ENCODE assay signal across 12 cellular contexts in genomic region chr12:94622475-94622874, GRCh38. TPM values are rescaled to one million over a fixed set of nuclear protein-coding genes. Genes with fewer than 3 reads are reported as not detected.
DNase-seq lines count a peak whose midpoint lies in the region; FAIRE-seq and TF ChIP-seq lines count a peak whose summit lies in the region.
"Had no signal": no experiment of that assay in that cellular context is flagged by ENCODE, and none has a peak within 500 bp of the region (broad histone marks: within the 10 kb centered on the region; RNA-seq: fewer than 3 reads in every experiment).

No MANE protein-coding gene starts in this region.

- no peak for TF ChIP-seq EP300 in esophagus muscularis mucosa (IDR thresholded peaks at IDR 0.05)

- H3K36me3 ChIP-seq in esophagus muscularis mucosa, result no peaks in the 10 kb centered on the region

- TF ChIP-seq CTCF in esophagus muscularis mucosa (IDR thresholded peaks at IDR 0.05) (no peak), retinal pigment epithelial cell (conservative IDR thresholded peaks at IDR 0.05; ENCODE audit: low read depth, low read length) (no peak)

- TF ChIP-seq POLR2A in esophagus muscularis mucosa (IDR thresholded peaks at IDR 0.05; ENCODE audit: low read depth), result no peak

- peak overlapping the region; percentile 1 to 30 (median 10) for H3K27ac ChIP-seq in esophagus muscularis mucosa (replicated peaks in 1 of 4)
- H3K27ac ChIP-seq: 22Rv1 had no signal

- H3K4me3 ChIP-seq in esophagus muscularis mucosa (peak overlapping the region in 1 of 4 donors; percentile 13), retinal pigment epithelial cell (ENCODE audit: low read length) (no peak overlapping the region)

- H3K4me1 ChIP-seq in esophagus muscularis mucosa, result peaks cover 13 to 31% (median 28%) of the 10 kb centered on the region in 4 donors

- intact Hi-C loops in esophagus muscularis mucosa (cut with DNase I), result no loop called here

- H3K27me3 ChIP-seq in esophagus muscularis mucosa, result no peaks in the 10 kb centered on the region

- DNase-seq in NCI-H1092 treated with DMSO at 0.1 percent for 48 hours (lab: John Stamatoyannopoulos, UW) (peak; percentile 62), NCI-H1092 (lab: John Stamatoyannopoulos, UW) (no peak), RPMI7951 (ENCODE audit: low read depth) (peak; percentile 80), esophagus muscularis mucosa (ENCODE audit: extremely low spot score) (no peak), retinal pigment epithelial cell (ENCODE audit: low read depth) (peak; percentile 77), RPMI8226 (no peak), RCC 7860 (ENCODE audit: low spot score) (no peak), HuH-7 (ENCODE audit: low spot score) (no peak)
- DNase-seq: aorta, H9, IMR-90 had no signal

- FAIRE-seq in RCC 7860 (lab: Jason Lieb, UNC), result no peak

- H3K9me3 ChIP-seq in esophagus muscularis mucosa, result no peaks in the 10 kb centered on the region

- 24% methylated on average over 4 of the region's 4 CpGs for WGBS in esophagus muscularis mucosa

RNA-seq across cellular contexts. Expression of gene TMCC3, which starts 27.9 kb away (rescaled TPM):
- 2.1 and 2.4 TPM in 2 replicates for total RNA-seq in RPMI7951 (2014; rRNA removed; shearing (Covaris generic))
- 10 to 100 TPM; 17.0 to 30.5 (median 19.5) TPM for total RNA-seq in esophagus muscularis mucosa

Comparison
In these comparisons a context has a peak if more than half of its experiments do, and no peak if none do; other contexts are left out.
1. DNase-seq: peak in NCI-H1092 treated with DMSO at 0.1 percent for 48 hours (single experiment), RPMI7951 (single experiment) and retinal pigment epithelial cell (single experiment); none in NCI-H1092 (single experiment), esophagus muscularis mucosa (single experiment), RPMI8226 (single experiment), RCC 7860 (single experiment) and HuH-7 (single experiment).